ENCODE assay signal across 9 cellular contexts in genomic region chr11:67465530-67465929, GRCh38. TPM values are rescaled to one million over a fixed set of nuclear protein-coding genes. Genes with fewer than 3 reads are reported as not detected.
A peak's percentile ranks its signal among the peaks of the same experiment; 100 is the strongest.
DNase-seq lines count a peak whose midpoint lies in the region; ATAC-seq, FAIRE-seq and TF ChIP-seq lines count a peak whose summit lies in the region.
"Not testable (repeated sequence)": the region's sequence is repeated elsewhere in the genome, so short reads cannot be mapped to it uniquely, and the experiment has no call there.
"Had no signal": no experiment of that assay in that cellular context is flagged by ENCODE, and none has a peak within 500 bp of the region (broad histone marks: within the 10 kb centered on the region; RNA-seq: fewer than 3 reads in every experiment).

No MANE protein-coding gene starts in this region.

- WGBS in A549 (ENCODE audit: missing lambda C conversion rate): 66% methylated on average over 2 of the region's 2 CpGs
- WGBS in spleen, 5 donors: 81 to 92% (median 88%) methylated on average over 2 of the region's 2 CpGs

- H3K27ac ChIP-seq in A549: peak overlapping the region; percentile 95 to 99
- peak overlapping the region; percentile 97 for H3K27ac ChIP-seq in PC-3 (ENCODE audit: low read length)
- H3K27ac ChIP-seq in right atrium auricular region: peak overlapping the region; percentile 91 to 92
- peak overlapping the region; percentile 84 for H3K27ac ChIP-seq in muscle layer of colon (ENCODE audit: low read depth, low read length)
- H3K27ac ChIP-seq in spleen: peak overlapping the region; percentile 89 to 98 (median 95)

- H3K36me3 ChIP-seq in H7 (replicated peaks; ENCODE audit: control insufficient read depth, insufficient read depth, low read length); PC-3 (ENCODE audit: low read depth, low read length); right atrium auricular region; muscle layer of colon (ENCODE audit: insufficient read depth, low read length): not testable (repeated sequence)
- peaks cover 0 to 11% (median 0%) of the 10 kb centered on the region in 6 donors for H3K36me3 ChIP-seq in spleen

- H3K9ac ChIP-seq in PC-3 (ENCODE audit: low read length): peak overlapping the region; percentile 94
- H3K9ac ChIP-seq in muscle layer of colon (ENCODE audit: low read length): not testable (repeated sequence)

- H3K27me3 Mint-ChIP-seq in activated T-cell treated with anti-CD3 and anti-CD28 coated beads, Interleukin-2, amount 50 U/mL, for 72 hours (ENCODE audit: low read depth); dendritic cell treated with granulocyte-macrophage colony-stimulating factor and Interleukin-4, amounts not matched to agents 40 ng/mL and 50 ng/mL, for 4 days: not testable (repeated sequence)

- peak in 1 of 2 experiments; percentile 50 for DNase-seq in A549 (ENCODE audit: low read depth in 1 of 2, low spot score in 1 of 2)
- DNase-seq in H7; activated T-cell treated with anti-CD3 and anti-CD28 coated beads, Interleukin-2, amount 50 U/mL, for 72 hours; right atrium auricular region (ENCODE audit: low spot score); spleen: not testable (repeated sequence)
- peak; percentile 78 for DNase-seq in PC-3

- intact Hi-C loops in PC-3 (cut with micrococcal nuclease): loop anchor here (5.0 kb wide), 1 partner anchor 38 kb away; the partner anchor contains the start of gene RPS6KB2
- intact Hi-C loops in dendritic cell treated with granulocyte-macrophage colony-stimulating factor and Interleukin-4, amounts not matched to agents 40 ng/mL and 50 ng/mL, for 4 days (cut with micrococcal nuclease): loop anchor here (5.0 kb wide), 2 partner anchors 38 to 42 kb away; partner anchors contain the start of genes CDK2AP2, PITPNM1 and RPS6KB2
- intact Hi-C loops in spleen (cut with DNase I; ENCODE audit: low total_unique reads): not testable (repeated sequence)

- not testable (repeated sequence) for H3K27me3 ChIP-seq in H7 (ENCODE audit: control insufficient read depth, insufficient read depth, low read length); PC-3 (ENCODE audit: low read length); right atrium auricular region; muscle layer of colon (ENCODE audit: control insufficient read depth in 1 of 2, insufficient read depth in 2 of 2, low read length in 2 of 2); spleen (replicated peaks in 1 of 7)

- TF ChIP-seq POLR2A in A549 (IDR thresholded peaks at IDR 0.05; ENCODE audit: low read length); spleen (IDR thresholded peaks at IDR 0.05): not testable (repeated sequence)

- H3K9me3 Mint-ChIP-seq in activated T-cell treated with anti-CD3 and anti-CD28 coated beads, Interleukin-2, amount 50 U/mL, for 72 hours; dendritic cell treated with granulocyte-macrophage colony-stimulating factor and Interleukin-4, amounts not matched to agents 40 ng/mL and 50 ng/mL, for 4 days: not testable (repeated sequence)

- TF ChIP-seq CTCF in A549 (IDR thresholded peaks at IDR 0.05); PC-3 (conservative IDR thresholded peaks at IDR 0.05; ENCODE audit: low read depth, low read length); right atrium auricular region (IDR thresholded peaks at IDR 0.05); spleen (IDR thresholded peaks at IDR 0.05 in 8 of 11, conservative IDR thresholded peaks at IDR 0.05 in 3 of 11): not testable (repeated sequence)

- H3K4me2 ChIP-seq in A549 (peak overlapping the region; percentile 88), PC-3 (ENCODE audit: low read length) (peak overlapping the region; percentile 95)

- not testable (repeated sequence) for TF ChIP-seq RAD21 in A549 (conservative IDR thresholded peaks at IDR 0.05 in 1 of 2, IDR thresholded peaks at IDR 0.05 in 1 of 2)

- H3K27ac Mint-ChIP-seq in activated T-cell treated with anti-CD3 and anti-CD28 coated beads, Interleukin-2, amount 50 U/mL, for 72 hours: peak overlapping the region; percentile 71
- peak overlapping the region; percentile 96 for H3K27ac Mint-ChIP-seq in dendritic cell treated with granulocyte-macrophage colony-stimulating factor and Interleukin-4, amounts not matched to agents 40 ng/mL and 50 ng/mL, for 4 days

- H3K9me2 ChIP-seq in PC-3 (replicated peaks; ENCODE audit: low read length): not testable (repeated sequence)

- not testable (repeated sequence) for H2AFZ ChIP-seq in PC-3 (ENCODE audit: low read length)

- H3K36me3 Mint-ChIP-seq in activated T-cell treated with anti-CD3 and anti-CD28 coated beads, Interleukin-2, amount 50 U/mL, for 72 hours (ENCODE audit: insufficient read depth in 2 of 2): not testable (repeated sequence)
- H3K36me3 Mint-ChIP-seq in dendritic cell treated with granulocyte-macrophage colony-stimulating factor and Interleukin-4, amounts not matched to agents 40 ng/mL and 50 ng/mL, for 4 days (ENCODE audit: low read depth): peaks cover 34% of the 10 kb centered on the region

- H3K4me3 ChIP-seq in A549 (peak overlapping the region; percentile 73), H7 (ENCODE audit: insufficient read depth, low read depth, low read length) (peak overlapping the region; percentile 80), PC-3 (ENCODE audit: low read length) (peak overlapping the region; percentile 75), muscle layer of colon (ENCODE audit: low read depth in 1 of 2, low read length in 2 of 2) (peak overlapping the region in 1 of 2 donors; percentile 74), spleen (peak overlapping the region in 5 of 8 donors; percentile 41 to 82 (median 57))
- H3K4me3 ChIP-seq in right atrium auricular region: not testable (repeated sequence)

- not testable (repeated sequence) for BruUV-seq in PC-3 (replicated peaks; lab: Mats Ljungman, UMichigan)

- peak overlapping the region; percentile 87 to 95 for H3K4me3 Mint-ChIP-seq in activated T-cell treated with anti-CD3 and anti-CD28 coated beads, Interleukin-2, amount 50 U/mL, for 72 hours
- H3K4me3 Mint-ChIP-seq in dendritic cell treated with granulocyte-macrophage colony-stimulating factor and Interleukin-4, amounts not matched to agents 40 ng/mL and 50 ng/mL, for 4 days: peak overlapping the region; percentile 95

- peaks cover 28% of the 10 kb centered on the region for H3K79me2 ChIP-seq in PC-3 (ENCODE audit: low read length)

- H3K4me1 Mint-ChIP-seq in activated T-cell treated with anti-CD3 and anti-CD28 coated beads, Interleukin-2, amount 50 U/mL, for 72 hours (ENCODE audit: low read depth): peaks cover 42% of the 10 kb centered on the region
- H3K4me1 Mint-ChIP-seq in dendritic cell treated with granulocyte-macrophage colony-stimulating factor and Interleukin-4, amounts not matched to agents 40 ng/mL and 50 ng/mL, for 4 days (ENCODE audit: low read depth): peaks cover 59% of the 10 kb centered on the region

- not testable (repeated sequence) for H3K9me3 ChIP-seq in A549; PC-3 (ENCODE audit: low read length); right atrium auricular region; muscle layer of colon (ENCODE audit: low read length); spleen

- ATAC-seq in A549; PC-3; activated T-cell treated with anti-CD3 and anti-CD28 coated beads, Interleukin-2, amount 50 U/mL, for 72 hours (replicated peaks in 1 of 2): not testable (repeated sequence)

- not testable (repeated sequence) for TF ChIP-seq EP300 in A549 (IDR thresholded peaks at IDR 0.05)

- POLR2A ChIA-PET in A549 (lab: Yijun Ruan, JAX): interaction anchor here (0.9 to 1.7 kb wide), 4 partner anchors 11 to 64 kb away, joined by 3 to 5 read pairs (median 4); partner anchors contain the start of gene PPP1CA
- POLR2A ChIA-PET in PC-3 (lab: Charles Lee; ENCODE audit: unreplicated experiment): not testable (repeated sequence)

- H3K4me1 ChIP-seq in A549: peaks cover 38% of the 10 kb centered on the region
- H3K4me1 ChIP-seq in PC-3 (ENCODE audit: insufficient read depth, low read length): peaks cover 41% of the 10 kb centered on the region
- H3K4me1 ChIP-seq in right atrium auricular region: peaks cover 0 to 42% of the 10 kb centered on the region in 2 donors
- peaks cover 33% of the 10 kb centered on the region for H3K4me1 ChIP-seq in muscle layer of colon (ENCODE audit: insufficient read depth, low read length)
- H3K4me1 ChIP-seq in spleen: peaks cover 27 to 94% (median 65%) of the 10 kb centered on the region in 6 donors

- H3F3A ChIP-seq in PC-3 (ENCODE audit: low read length, unreplicated experiment): peaks cover 13% of the 10 kb centered on the region

- CTCF ChIA-PET in A549 (lab: Yijun Ruan, JAX): interaction anchor here (0.8 to 1.8 kb wide), 4 partner anchors 24 to 120 kb away, joined by 3 to 4 read pairs (median 4); partner anchors contain the start of gene PPP1CA
- CTCF ChIA-PET in PC-3 (lab: Charles Lee): not testable (repeated sequence)

- not testable (repeated sequence) for FAIRE-seq in A549 (lab: Jason Lieb, UNC)

- H4K20me1 ChIP-seq in PC-3 (ENCODE audit: low read length): not testable (repeated sequence)

RNA-seq across cellular contexts. Expression of gene TMEM134, which starts 3.5 kb away (rescaled TPM):
- 18.1 and 18.8 TPM in 2 replicates for polyA plus RNA-seq in A549 (2011; rRNA removed)
- 53.7 and 68.8 TPM in 2 replicates for polyA plus RNA-seq in A549 (2012; cell fraction: cytosol; rRNA removed)
- 69.2 and 78.1 TPM in 2 replicates for polyA plus RNA-seq in A549 (2012; cell fraction: nucleus; rRNA removed)
- polyA plus RNA-seq in A549 (2017; fragmentation: RNase III; extraction: RNeasy Plus Mini Kit Qiagen cat#74134 plus additional on column Dnase treatment): 18.0 to 20.6 TPM (median 18.9 TPM) in 3 replicates
- 5.1 and 6.6 TPM in 2 replicates for polyA minus RNA-seq in A549 (2011; rRNA and poly(A)+ RNA removed)
- total RNA-seq in H7 (2014; rRNA removed; shearing (Covaris generic)): 34.9 and 51.7 TPM in 2 replicates
- 73.5 and 107 TPM in 2 replicates for total RNA-seq in PC-3 (2014; rRNA removed)
- total RNA-seq in activated T-cell treated with anti-CD3 and anti-CD28 coated beads, Interleukin-2, amount 50 U/mL, for 72 hours: 10 to 100 TPM; 53.2 to 59.7 TPM
- 100 to 1,000 TPM in 1 of 2 donors, 10 to 100 TPM in 1; 74.4 to 140 TPM for total RNA-seq in right atrium auricular region
- 100 to 1,000 TPM in 3 of 7 donors, 10 to 100 TPM in 4; 48.5 to 192 (median 66.6) TPM for total RNA-seq in spleen
- polyA plus RNA-seq in spleen: 100 to 1,000 TPM in 1 of 3 donors, 10 to 100 TPM in 2; 94.6 to 123 (median 95.1) TPM

RNA-seq across cellular contexts. Expression of gene CABP4, which starts 10.4 kb away (rescaled TPM):
- not detected in 2 replicates for polyA plus RNA-seq in A549 (2011; rRNA removed)
- polyA plus RNA-seq in A549 (2012; cell fraction: cytosol; rRNA removed): not detected in 2 replicates
- 0.02 TPM in 1 of 2 replicates, not detected in the other for polyA plus RNA-seq in A549 (2012; cell fraction: nucleus; rRNA removed)
- not detected in 3 replicates for polyA plus RNA-seq in A549 (2017; fragmentation: RNase III; extraction: RNeasy Plus Mini Kit Qiagen cat#74134 plus additional on column Dnase treatment)
- not detected in 2 replicates for polyA minus RNA-seq in A549 (2011; rRNA and poly(A)+ RNA removed)
- not detected in 2 replicates for total RNA-seq in H7 (2014; rRNA removed; shearing (Covaris generic))
- 0.55 TPM in 1 of 2 replicates, not detected in the other for total RNA-seq in PC-3 (2014; rRNA removed)
- 10 to 100 TPM in 1 of 2 donors, 1 to 10 TPM in 1; 8.9 to 10.4 TPM for total RNA-seq in activated T-cell treated with anti-CD3 and anti-CD28 coated beads, Interleukin-2, amount 50 U/mL, for 72 hours
- total RNA-seq in right atrium auricular region: 1 to 10 TPM in 1 of 2 donors, not detected in 1; 1.3 TPM
- total RNA-seq in spleen: 10 to 100 TPM; 12.7 to 27.3 (median 21.3) TPM
- polyA plus RNA-seq in spleen: 1 to 10 TPM; 2.6 to 6.2 (median 3.0) TPM
- total RNA-seq: G401 had no signal

RNA-seq across cellular contexts. Expression of gene GPR152, which starts 13.0 kb away (rescaled TPM):
- polyA plus RNA-seq in A549 (2011; rRNA removed) (not detected in 2 replicates), A549 (2017; fragmentation: RNase III; extraction: RNeasy Plus Mini Kit Qiagen cat#74134 plus additional on column Dnase treatment) (not detected in 3 replicates), spleen (under 1 TPM in 1 of 3 donors, not detected in 2; 0.10 TPM)
- not detected in 2 replicates for polyA plus RNA-seq in A549 (2012; cell fraction: cytosol; rRNA removed)
- polyA plus RNA-seq in A549 (2012; cell fraction: nucleus; rRNA removed): not detected in 2 replicates
- 0.34 TPM in 1 of 2 replicates, not detected in the other for polyA minus RNA-seq in A549 (2011; rRNA and poly(A)+ RNA removed)
- not detected in 2 replicates for total RNA-seq in H7 (2014; rRNA removed; shearing (Covaris generic))
- total RNA-seq in PC-3 (2014; rRNA removed) (not detected in 2 replicates), right atrium auricular region (not detected), spleen (not detected)
- total RNA-seq in activated T-cell treated with anti-CD3 and anti-CD28 coated beads, Interleukin-2, amount 50 U/mL, for 72 hours: not detected
- total RNA-seq: G401 had no signal

RNA-seq across cellular contexts. Expression of gene AIP, which starts 17.3 kb away (rescaled TPM):
- polyA plus RNA-seq in A549 (2011; rRNA removed) (50.8 and 56.3 TPM in 2 replicates), A549 (2017; fragmentation: RNase III; extraction: RNeasy Plus Mini Kit Qiagen cat#74134 plus additional on column Dnase treatment) (57.1 to 74.1 TPM (median 68.8 TPM) in 3 replicates), spleen (100 to 1,000 TPM; 135 to 146 (median 141) TPM)
- 125 and 129 TPM in 2 replicates for polyA plus RNA-seq in A549 (2012; cell fraction: cytosol; rRNA removed)
- polyA plus RNA-seq in A549 (2012; cell fraction: nucleus; rRNA removed): 104 and 133 TPM in 2 replicates
- polyA minus RNA-seq in A549 (2011; rRNA and poly(A)+ RNA removed): 46.6 and 51.7 TPM in 2 replicates
- 40.8 and 51.2 TPM in 2 replicates for total RNA-seq in H7 (2014; rRNA removed; shearing (Covaris generic))
- total RNA-seq in PC-3 (2014; rRNA removed) (155 and 171 TPM in 2 replicates), right atrium auricular region (10 to 100 TPM; 49.2 to 78.0 TPM), spleen (10 to 100 TPM; 72.2 to 95.8 (median 88.1) TPM)
- total RNA-seq in activated T-cell treated with anti-CD3 and anti-CD28 coated beads, Interleukin-2, amount 50 U/mL, for 72 hours: 100 to 1,000 TPM; 172 to 184 TPM

RNA-seq across cellular contexts. Expression of gene CORO1B, which starts 22.3 kb away (rescaled TPM):
- polyA plus RNA-seq in A549 (2011; rRNA removed) (34.6 and 38.0 TPM in 2 replicates), A549 (2017; fragmentation: RNase III; extraction: RNeasy Plus Mini Kit Qiagen cat#74134 plus additional on column Dnase treatment) (37.9 to 46.0 TPM (median 44.2 TPM) in 3 replicates), spleen (10 to 100 TPM; 40.5 to 70.8 (median 53.7) TPM)
- 87.1 and 110 TPM in 2 replicates for polyA plus RNA-seq in A549 (2012; cell fraction: cytosol; rRNA removed)
- 110 and 189 TPM in 2 replicates for polyA plus RNA-seq in A549 (2012; cell fraction: nucleus; rRNA removed)
- 31.3 and 58.1 TPM in 2 replicates for polyA minus RNA-seq in A549 (2011; rRNA and poly(A)+ RNA removed)
- 116 and 134 TPM in 2 replicates for total RNA-seq in H7 (2014; rRNA removed; shearing (Covaris generic))
- total RNA-seq in PC-3 (2014; rRNA removed) (209 and 250 TPM in 2 replicates), right atrium auricular region (10 to 100 TPM; 16.0 to 25.5 TPM), spleen (100 to 1,000 TPM in 4 of 7 donors, 10 to 100 TPM in 3; 68.1 to 143 (median 117) TPM)
- total RNA-seq in activated T-cell treated with anti-CD3 and anti-CD28 coated beads, Interleukin-2, amount 50 U/mL, for 72 hours: 10 to 100 TPM; 58.2 to 91.9 TPM
